Comparison of ENCODE assay signal across 10 cellular contexts in the genomic region with DNA sequence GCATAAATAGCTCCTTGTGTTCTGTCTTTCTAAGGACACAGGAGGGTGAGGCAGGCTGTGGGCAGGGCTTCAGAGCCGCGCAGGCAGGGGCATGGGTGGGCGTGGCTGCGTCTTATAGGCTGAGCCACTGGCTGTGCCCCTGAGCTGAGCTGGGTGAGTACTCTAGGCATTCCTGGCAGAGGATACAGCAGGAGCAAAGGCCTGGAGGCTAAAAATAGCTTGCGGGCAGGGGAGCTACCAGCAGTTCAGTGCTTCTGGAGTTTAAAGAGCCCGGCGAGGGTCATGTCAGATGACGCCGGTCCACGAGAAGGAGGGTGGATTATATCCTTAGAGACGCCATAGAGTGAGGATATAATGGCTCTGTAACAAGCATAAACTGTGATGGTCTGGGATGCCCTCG. TPM values are rescaled to one million over a fixed set of nuclear protein-coding genes. Genes with fewer than 3 reads are reported as not detected.
DNase-seq lines count a peak whose midpoint lies in the region; ATAC-seq and TF ChIP-seq lines count a peak whose summit lies in the region.
"Had no signal": no experiment of that assay in that cellular context is flagged by ENCODE, and none has a peak within 500 bp of the region (broad histone marks: within the 10 kb centered on the region; RNA-seq: fewer than 3 reads in every experiment).

No MANE protein-coding gene starts in this region.

- POLR2A ChIA-PET in A673 (lab: Charles Lee; ENCODE audit: low non-redundant PET) = no interaction called here
- POLR2A ChIA-PET in GM10248 (lab: Yijun Ruan, JAX) = no interaction called here

- no TSS peak for BruUV-seq in A673 (replicated peaks; lab: Mats Ljungman, UMichigan)

- H3K27me3 ChIP-seq in A673 (replicated peaks; ENCODE audit: insufficient read depth, low read depth, low read length, poor library complexity) = no peaks in the 10 kb centered on the region
- no peaks in the 10 kb centered on the region for H3K27me3 ChIP-seq in colonic mucosa

- DNase-seq in A673 (ENCODE audit: low spot score) = peak; percentile 78
- DNase-seq in NCI-H2196 (lab: John Stamatoyannopoulos, UW; ENCODE audit: unreplicated experiment) = peak; percentile 33
- peak; percentile 89 for DNase-seq in colonic mucosa
- DNase-seq in left kidney (ENCODE audit: low read depth, low spot score) = peak; percentile 49
- DNase-seq in GM10248 (ENCODE audit: extremely low spot score) = no peak
- no peak for DNase-seq in activated naive CD4-positive, alpha-beta T cell treated with Interleukin-2 at 50 U/mL for 16 hours
- DNase-seq: activated CD4-positive, CD25-positive, alpha-beta regulatory T cell had no signal

- H3K27ac ChIP-seq in A673 (ENCODE audit: low read depth, low read length, poor library complexity, severe bottlenecking) = no peak overlapping the region
- peak overlapping the region; percentile 50 for H3K27ac ChIP-seq in colonic mucosa
- H3K27ac ChIP-seq: thoracic aorta had no signal

- intact Hi-C loops in A673 (cut with micrococcal nuclease; ENCODE audit: unreplicated experiment) (no loop called here), colonic mucosa (cut with DNase I) (no loop called here)

- peaks cover 10% of the 10 kb centered on the region for H3K9me3 ChIP-seq in A673 (ENCODE audit: low read depth, low read length, poor library complexity, severe bottlenecking)
- H3K9me3 ChIP-seq in colonic mucosa = no peaks in the 10 kb centered on the region

- CTCF ChIA-PET in A673 (lab: Charles Lee) (interaction anchor here (1.1 kb wide), 1 partner anchor 9 kb away, joined by 14 read pairs; no protein-coding TSS in a partner anchor), GM10248 (lab: Yijun Ruan, JAX) (interaction anchor here (1.0 to 2.3 kb wide), 6 partner anchors 8 to 289 kb away, joined by 3 to 12 read pairs (median 5); a partner anchor contains a TSS)

- no peak for TF ChIP-seq CTCF in A673 (conservative IDR thresholded peaks at IDR 0.05; ENCODE audit: low read depth, low read length)
- TF ChIP-seq CTCF in colonic mucosa (IDR thresholded peaks at IDR 0.05) = no peak
- TF ChIP-seq CTCF in GM10248 (IDR thresholded peaks at IDR 0.05; ENCODE audit: control extremely low read depth, extremely low read depth, low read depth, missing control alignments) = no peak

- no peak overlapping the region for H3K4me3 ChIP-seq in A673 (ENCODE audit: low read depth, low read length, poor library complexity, severe bottlenecking)
- H3K4me3 ChIP-seq in colonic mucosa = no peak overlapping the region
- H3K4me3 ChIP-seq: thoracic aorta had no signal

- no peaks in the 10 kb centered on the region for H3K4me1 ChIP-seq in A673 (ENCODE audit: insufficient read depth, low read length, poor library complexity, severe bottlenecking)
- H3K4me1 ChIP-seq in colonic mucosa = no peaks in the 10 kb centered on the region

- H3K36me3 ChIP-seq in A673 (ENCODE audit: insufficient read depth, low read length, poor library complexity, severe bottlenecking) (no peaks in the 10 kb centered on the region), colonic mucosa (no peaks in the 10 kb centered on the region)
- H3K36me3 ChIP-seq: thoracic aorta had no signal

- H3K9ac ChIP-seq in colonic mucosa (ENCODE audit: low read depth in 2 of 2, low read length in 2 of 2) = no peak overlapping the region

- ATAC-seq in HG03135 (IDR thresholded peaks at IDR 0.05; ENCODE audit: unreplicated experiment) (no peak), GM18520 (IDR thresholded peaks at IDR 0.05; ENCODE audit: unreplicated experiment) (no peak)

RNA-seq across cellular contexts. Expression of a gene that starts 31.5 kb away (rescaled TPM):
- total RNA-seq in A673 (2021) (314 and 316 TPM in 2 replicates), colonic mucosa (100 to 1,000 TPM; 180 to 347 TPM)

Comparison
In these comparisons a context has a peak if more than half of its experiments do, and no peak if none do; other contexts are left out.
1. DNase-seq: peak in A673 (single experiment), NCI-H2196 (single experiment), colonic mucosa (single experiment) and left kidney (single experiment); none in GM10248 (single experiment) and activated naive CD4-positive, alpha-beta T cell treated with Interleukin-2 at 50 U/mL for 16 hours (single experiment).